15 cellular contexts compared by ENCODE assay signal in the genomic region with DNA sequence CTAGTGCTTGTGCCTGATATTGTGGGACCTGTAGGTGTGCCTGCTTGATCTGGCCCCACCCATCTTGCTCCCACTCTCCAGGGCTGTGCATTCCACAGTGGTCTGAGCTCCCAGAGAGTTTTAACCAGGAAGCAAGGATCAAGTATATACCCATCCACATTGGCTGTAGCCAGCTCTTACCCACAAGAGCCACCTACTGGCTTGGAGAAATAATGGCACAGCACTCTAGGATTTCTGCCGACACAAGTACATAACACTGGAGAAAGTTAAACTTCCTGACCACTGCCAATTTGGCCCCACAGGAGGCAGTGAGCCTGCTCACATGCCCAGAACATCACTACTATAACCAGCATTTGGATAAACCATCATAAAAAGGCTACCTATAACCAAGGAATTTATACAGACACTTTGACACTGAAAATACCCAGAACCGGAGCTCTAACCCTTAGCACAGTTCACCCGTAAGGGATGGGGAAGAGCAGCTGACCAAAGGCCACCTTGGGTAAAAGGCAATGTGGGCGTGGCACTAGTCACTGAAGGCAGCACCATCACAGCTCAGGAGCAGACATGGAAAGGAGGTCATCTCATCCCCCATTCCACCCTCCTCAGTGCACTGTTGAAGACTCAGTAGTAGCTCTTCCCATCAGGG.
DNase-seq lines count a peak whose midpoint lies in the region; ATAC-seq and TF ChIP-seq lines count a peak whose summit lies in the region.
"Had no signal": no experiment of that assay in that cellular context is flagged by ENCODE, and none has a peak within 500 bp of the region (broad histone marks: within the 10 kb centered on the region; RNA-seq: fewer than 3 reads in every experiment).

No MANE protein-coding gene starts in this region.

- TF ChIP-seq EP300 in SK-N-SH (IDR thresholded peaks at IDR 0.05; ENCODE audit: borderline replicate concordance in 1 of 2, low read depth in 1 of 2, low read length in 1 of 2) (no peak), ovary (IDR thresholded peaks at IDR 0.05) (no peak)

- no peak overlapping the region for H3K4me3 ChIP-seq in SK-N-SH (ENCODE audit: low read depth in 2 of 2, low read length in 1 of 2)
- no peak overlapping the region for H3K4me3 ChIP-seq in OCI-LY3 (ENCODE audit: low read length)
- H3K4me3 ChIP-seq in fibroblast of mammary gland (ENCODE audit: control insufficient read depth, low read depth, low read length) = no peak overlapping the region
- no peak overlapping the region for H3K4me3 ChIP-seq in smooth muscle cell
- H3K4me3 ChIP-seq in ovary = no peak overlapping the region
- H3K4me3 ChIP-seq: heart left ventricle had no signal

- no peaks in the 10 kb centered on the region for H3K36me3 ChIP-seq in SK-N-SH (replicated peaks in 1 of 2; ENCODE audit: control insufficient read depth in 1 of 2, insufficient read depth in 2 of 2, low read length in 1 of 2)
- no peaks in the 10 kb centered on the region for H3K36me3 ChIP-seq in OCI-LY3 (replicated peaks; ENCODE audit: low read depth, low read length)
- no peaks in the 10 kb centered on the region for H3K36me3 ChIP-seq in smooth muscle cell (ENCODE audit: low read depth)
- no peaks in the 10 kb centered on the region for H3K36me3 ChIP-seq in ovary
- H3K36me3 ChIP-seq: heart left ventricle had no signal

- CTCF ChIA-PET in SK-N-SH (lab: Yijun Ruan, JAX) = interaction anchor here (0.6 to 1.7 kb wide), 5 partner anchors 11 to 346 kb away, joined by 3 to 5 read pairs (median 3); no protein-coding TSS in a partner anchor

- H3K27ac Mint-ChIP-seq in activated naive CD8-positive, alpha-beta T cell treated with anti-CD3 and anti-CD28 coated beads, Interleukin-2, amount 50 U/mL, for 24 hours = no peak overlapping the region
- H3K27ac Mint-ChIP-seq: naive thymus-derived CD4-positive, alpha-beta T cell; stimulated activated memory B cell treated with anti-CD40 and anti-IgM and Interleukin-4, amounts not matched to agents 10 μg/mL and 1 μg/mL and 100 μg/mL, for 72 hours had no signal

- H3K9me3 Mint-ChIP-seq in activated naive CD8-positive, alpha-beta T cell treated with anti-CD3 and anti-CD28 coated beads, Interleukin-2, amount 50 U/mL, for 24 hours = peaks cover 8% of the 10 kb centered on the region

- H3F3A ChIP-seq in SK-N-SH (replicated peaks; ENCODE audit: insufficient read depth) = no peaks in the 10 kb centered on the region
- H3F3A ChIP-seq in smooth muscle cell (ENCODE audit: low read depth) = no peaks in the 10 kb centered on the region

- no peak for TF ChIP-seq POLR2A in ovary (IDR thresholded peaks at IDR 0.05)

- H3K4me2 ChIP-seq in SK-N-SH (no peak overlapping the region), OCI-LY3 (ENCODE audit: low read length) (no peak overlapping the region), smooth muscle cell (no peak overlapping the region)

- DNase-seq in SK-N-SH (no peak), fibroblast of mammary gland (ENCODE audit: low read depth) (peak; percentile 15), smooth muscle cell (lab: John Stamatoyannopoulos, UW; ENCODE audit: unreplicated experiment) (no peak), ovary (no peak)
- no peak for DNase-seq in activated CD4-positive, alpha-beta T cell treated with anti-CD3 and anti-CD28 coated beads, Interleukin-2, amount 50 U/mL, for 1 hour
- DNase-seq in activated naive CD8-positive, alpha-beta T cell treated with anti-CD3 and anti-CD28 coated beads, Interleukin-2, amount 50 U/mL, for 24 hours = no peak
- DNase-seq: activated T-cell treated with anti-CD3 and anti-CD28 coated beads, Interleukin-2, amount 50 U/mL, for 48 hours; cerebellar nuclear complex; heart left ventricle; naive thymus-derived CD4-positive, alpha-beta T cell; NCI-H510A treated with DMSO at 0.1 percent for 48 hours; T1000 had no signal

- H2AFZ ChIP-seq in SK-N-SH (ENCODE audit: low read depth) = no peak overlapping the region
- H2AFZ ChIP-seq in OCI-LY3 (ENCODE audit: low read depth, low read length) = no peak overlapping the region
- no peak overlapping the region for H2AFZ ChIP-seq in smooth muscle cell (ENCODE audit: low read depth)

- H4K20me1 ChIP-seq in SK-N-SH (ENCODE audit: insufficient read depth) (no peaks in the 10 kb centered on the region), OCI-LY3 (ENCODE audit: insufficient read depth, low read length) (no peaks in the 10 kb centered on the region), smooth muscle cell (ENCODE audit: low read depth) (no peaks in the 10 kb centered on the region)

- no peak overlapping the region for H3K9ac ChIP-seq in SK-N-SH
- no peak overlapping the region for H3K9ac ChIP-seq in OCI-LY3 (ENCODE audit: low read length)
- H3K9ac ChIP-seq in smooth muscle cell (ENCODE audit: low read depth) = no peak overlapping the region

- WGBS in SK-N-SH (ENCODE audit: low lambda C conversion rate) = 23% methylated on average over 4 of the region's 4 CpGs
- 80% methylated on average over 4 of the region's 4 CpGs for WGBS in smooth muscle cell (ENCODE audit: low lambda C conversion rate)
- 82 to 84% (median 83%) methylated on average over 4 of the region's 4 CpGs for WGBS in ovary, 3 donors

- no peaks in the 10 kb centered on the region for H3K4me1 Mint-ChIP-seq in activated naive CD8-positive, alpha-beta T cell treated with anti-CD3 and anti-CD28 coated beads, Interleukin-2, amount 50 U/mL, for 24 hours
- H3K4me1 Mint-ChIP-seq: naive thymus-derived CD4-positive, alpha-beta T cell; stimulated activated memory B cell treated with anti-CD40 and anti-IgM and Interleukin-4, amounts not matched to agents 10 μg/mL and 1 μg/mL and 100 μg/mL, for 72 hours had no signal

- ATAC-seq in SK-N-SH treated with all-trans-retinoic acid at 6 μM for 48 hours = no peak
- no peak for ATAC-seq in activated naive CD8-positive, alpha-beta T cell treated with anti-CD3 and anti-CD28 coated beads, Interleukin-2, amount 50 U/mL, for 24 hours
- ATAC-seq: naive thymus-derived CD4-positive, alpha-beta T cell; stimulated activated memory B cell treated with anti-CD40 and anti-IgM and Interleukin-4, amounts not matched to agents 10 μg/mL and 1 μg/mL and 100 μg/mL, for 72 hours had no signal

- POLR2A ChIA-PET in SK-N-SH (lab: Yijun Ruan, JAX) = no interaction called here

- H3K9me3 ChIP-seq in SK-N-SH (0 out of 2 replicates have a peak, but pooled peaks cover 13% of the 10 kb centered on the region), OCI-LY3 (ENCODE audit: insufficient read depth, low read length) (no peaks in the 10 kb centered on the region), smooth muscle cell (replicated peaks; ENCODE audit: low read depth) (no peaks in the 10 kb centered on the region), ovary (no peaks in the 10 kb centered on the region)

- no peaks in the 10 kb centered on the region for H3K27me3 ChIP-seq in SK-N-SH (ENCODE audit: insufficient read depth)
- H3K27me3 ChIP-seq in OCI-LY3 (ENCODE audit: low read depth, low read length) = no peaks in the 10 kb centered on the region
- no peaks in the 10 kb centered on the region for H3K27me3 ChIP-seq in smooth muscle cell (ENCODE audit: low read depth)
- no peaks in the 10 kb centered on the region for H3K27me3 ChIP-seq in ovary
- H3K27me3 ChIP-seq: heart left ventricle had no signal

- H3K4me3 Mint-ChIP-seq in activated naive CD8-positive, alpha-beta T cell treated with anti-CD3 and anti-CD28 coated beads, Interleukin-2, amount 50 U/mL, for 24 hours = no peak overlapping the region
- H3K4me3 Mint-ChIP-seq: naive thymus-derived CD4-positive, alpha-beta T cell; stimulated activated memory B cell treated with anti-CD40 and anti-IgM and Interleukin-4, amounts not matched to agents 10 μg/mL and 1 μg/mL and 100 μg/mL, for 72 hours had no signal

- no peaks in the 10 kb centered on the region for H3K27me3 Mint-ChIP-seq in activated naive CD8-positive, alpha-beta T cell treated with anti-CD3 and anti-CD28 coated beads, Interleukin-2, amount 50 U/mL, for 24 hours
- H3K27me3 Mint-ChIP-seq: naive thymus-derived CD4-positive, alpha-beta T cell; stimulated activated memory B cell treated with anti-CD40 and anti-IgM and Interleukin-4, amounts not matched to agents 10 μg/mL and 1 μg/mL and 100 μg/mL, for 72 hours had no signal

- H3K36me3 Mint-ChIP-seq in activated naive CD8-positive, alpha-beta T cell treated with anti-CD3 and anti-CD28 coated beads, Interleukin-2, amount 50 U/mL, for 24 hours (ENCODE audit: low read depth) = no peaks in the 10 kb centered on the region
- H3K36me3 Mint-ChIP-seq: stimulated activated memory B cell treated with anti-CD40 and anti-IgM and Interleukin-4, amounts not matched to agents 10 μg/mL and 1 μg/mL and 100 μg/mL, for 72 hours had no signal

- H3K79me2 ChIP-seq in SK-N-SH (ENCODE audit: insufficient read depth) (no peaks in the 10 kb centered on the region), OCI-LY3 (ENCODE audit: low read length) (no peaks in the 10 kb centered on the region), smooth muscle cell (ENCODE audit: low read depth) (no peaks in the 10 kb centered on the region)

- H3K4me1 ChIP-seq in SK-N-SH (ENCODE audit: control insufficient read depth in 1 of 2, insufficient read depth in 2 of 2, low read depth in 1 of 2, low read length in 1 of 2) (no peaks in the 10 kb centered on the region), OCI-LY3 (ENCODE audit: low read length) (no peaks in the 10 kb centered on the region), smooth muscle cell (ENCODE audit: low read depth) (no peaks in the 10 kb centered on the region), ovary (ENCODE audit: insufficient read depth) (no peaks in the 10 kb centered on the region)

- TF ChIP-seq CTCF in SK-N-SH (IDR thresholded peaks at IDR 0.05) (no peak), OCI-LY3 (IDR thresholded peaks at IDR 0.05; ENCODE audit: low read depth, low read length) (peak; percentile 13; the same call in 1 of the 2 replicates), fibroblast of mammary gland (conservative IDR thresholded peaks at IDR 0.05; ENCODE audit: control insufficient read depth, insufficient read depth, low read depth, low read length) (peak; percentile 11), smooth muscle cell (IDR thresholded peaks at IDR 0.05; ENCODE audit: borderline replicate concordance, insufficient read depth, poor library complexity, severe bottlenecking) (peak; percentile 20), ovary (IDR thresholded peaks at IDR 0.05) (no peak)

- no peaks in the 10 kb centered on the region for H3K9me2 ChIP-seq in SK-N-SH

- TF ChIP-seq RAD21 in SK-N-SH (IDR thresholded peaks at IDR 0.05; ENCODE audit: low read length) = peak; percentile 35

- H3K27ac ChIP-seq in SK-N-SH (ENCODE audit: low read depth in 2 of 2, low read length in 1 of 2) (no peak overlapping the region), OCI-LY3 (ENCODE audit: low read length) (no peak overlapping the region), smooth muscle cell (ENCODE audit: low read depth) (no peak overlapping the region), ovary (no peak overlapping the region)
- H3K27ac ChIP-seq: heart left ventricle had no signal

- intact Hi-C loops in ovary (cut with DNase I) = no loop called here

TF ChIP-seq in SK-N-SH, 30 proteins besides CTCF, POLR2A, EP300 and RAD21 (continues in another document):
- TF ChIP-seq SMC3 (IDR thresholded peaks at IDR 0.05; ENCODE audit: low read depth, low read length) (peak; percentile 4; the same call in 1 of the 2 replicates), ELF1 (IDR thresholded peaks at IDR 0.05) (no peak)

TF ChIP-seq in SK-N-SH treated with all-trans-retinoic acid at 6 μM for 48 hours, 23 proteins besides CTCF, POLR2A, EP300 and RAD21 (continues in another document):
- no peak for TF ChIP-seq ESRRG (CRISPR knock-in tag; IDR thresholded peaks at IDR 0.05)
- no peak for TF ChIP-seq ZFP30 (CRISPR knock-in tag; IDR thresholded peaks at IDR 0.05)

Comparison
In these comparisons a context has a peak if more than half of its experiments do, and no peak if none do; other contexts are left out.
1. CTCF ChIP-seq: peak in OCI-LY3 (single experiment), fibroblast of mammary gland (single experiment) and smooth muscle cell (single experiment); none in SK-N-SH (single experiment) and ovary (0 of 3).